ENCODE assay signal across 18 cellular contexts in genomic region chr1:109482242-109482641, GRCh38. TPM values are rescaled to one million over a fixed set of nuclear protein-coding genes. Genes with fewer than 3 reads are reported as not detected.
DNase-seq lines count a peak whose midpoint lies in the region; ATAC-seq and TF ChIP-seq lines count a peak whose summit lies in the region.
"Had no signal": no experiment of that assay in that cellular context is flagged by ENCODE, and none has a peak within 500 bp of the region (broad histone marks: within the 10 kb centered on the region; RNA-seq: fewer than 3 reads in every experiment).

No MANE protein-coding gene starts in this region.

- H3K4me3 ChIP-seq in CD8-positive, alpha-beta T cell (ENCODE audit: low read depth, low read length) = no peak overlapping the region
- H3K4me3 ChIP-seq: SJSA1 had no signal

- peak; percentile 55 for DNase-seq in NCI-H2171 treated with DMSO at 0.1 percent for 48 hours (lab: John Stamatoyannopoulos, UW)
- no peak for DNase-seq in NCI-H2171 (lab: John Stamatoyannopoulos, UW)
- no peak for DNase-seq in CD8-positive, alpha-beta T cell
- no peak for DNase-seq in natural killer cell
- no peak for DNase-seq in OCI-M1 (lab: John Stamatoyannopoulos, UW)
- no peak for DNase-seq in NCI-H2081 (lab: John Stamatoyannopoulos, UW)
- DNase-seq: effector CD4-positive, alpha-beta T cell; GF-D8; heart right ventricle; NCI-H1930; stimulated activated CD4-positive, alpha-beta T cell treated with anti-CD3 and anti-CD28 coated beads, Interleukin-4, amount 100 ng/mL, for 24 hours had no signal

- POLR2A ChIA-PET in CD8-positive, alpha-beta T cell (lab: Charles Lee) = interaction anchor here (0.7 to 4.1 kb wide), 3 partner anchors 10 to 66 kb away, joined by 3 to 30 read pairs (median 22); partner anchors contain the start of genes GNAI3 and PSMA5

- CTCF ChIA-PET in CD8-positive, alpha-beta T cell (lab: Charles Lee) = interaction anchor here (24.9 to 43.6 kb wide), 2 partner anchors 23 to 52 kb away, joined by 681 to 1903 read pairs; partner anchors contain the start of genes AMIGO1, CYB561D1 and GPR61

- peaks cover 22% of the 10 kb centered on the region for H3K4me1 ChIP-seq in CD8-positive, alpha-beta T cell (ENCODE audit: insufficient read depth, low read length)

- no peak for TF ChIP-seq CTCF in CD8-positive, alpha-beta T cell (IDR thresholded peaks at IDR 0.05)
- TF ChIP-seq CTCF in natural killer cell (IDR thresholded peaks at IDR 0.05) = no peak

- H3K36me3 Mint-ChIP-seq in CD8-positive, alpha-beta T cell = peaks cover 14% of the 10 kb centered on the region
- H3K36me3 Mint-ChIP-seq in activated T-helper 17 cell treated with anti-CD3 and anti-CD28 coated beads, Interleukin-2, amount 50 U/mL, for 72 hours (ENCODE audit: low read depth) = peaks cover 10% of the 10 kb centered on the region
- no peaks in the 10 kb centered on the region for H3K36me3 Mint-ChIP-seq in natural killer cell

- peak overlapping the region; percentile 9 for H3K4me3 Mint-ChIP-seq in CD8-positive, alpha-beta T cell
- H3K4me3 Mint-ChIP-seq in activated T-helper 17 cell treated with anti-CD3 and anti-CD28 coated beads, Interleukin-2, amount 50 U/mL, for 72 hours = peak overlapping the region; percentile 91
- H3K4me3 Mint-ChIP-seq in natural killer cell = peak overlapping the region; percentile 93

- H3K27ac Mint-ChIP-seq in CD8-positive, alpha-beta T cell = no peak overlapping the region
- peak overlapping the region; percentile 92 for H3K27ac Mint-ChIP-seq in activated T-helper 17 cell treated with anti-CD3 and anti-CD28 coated beads, Interleukin-2, amount 50 U/mL, for 72 hours
- H3K27ac Mint-ChIP-seq in natural killer cell = peak overlapping the region in 1 of 2 donors; percentile 83
- H3K27ac Mint-ChIP-seq: progenitor cell of endocrine pancreas had no signal

- H3K36me3 ChIP-seq in CD8-positive, alpha-beta T cell (ENCODE audit: insufficient read depth, low read length) = no peaks in the 10 kb centered on the region
- H3K36me3 ChIP-seq: suprapubic skin had no signal

- ATAC-seq in CD8-positive, alpha-beta T cell = no peak
- ATAC-seq in activated T-helper 17 cell treated with anti-CD3 and anti-CD28 coated beads, Interleukin-2, amount 50 U/mL, for 72 hours (replicated peaks) = no peak
- ATAC-seq in natural killer cell (no peak), HG03521 (IDR thresholded peaks at IDR 0.05; ENCODE audit: unreplicated experiment) (no peak)

- H3K9me3 Mint-ChIP-seq in CD8-positive, alpha-beta T cell = no peaks in the 10 kb centered on the region
- no peaks in the 10 kb centered on the region for H3K9me3 Mint-ChIP-seq in activated T-helper 17 cell treated with anti-CD3 and anti-CD28 coated beads, Interleukin-2, amount 50 U/mL, for 72 hours
- no peaks in the 10 kb centered on the region for H3K9me3 Mint-ChIP-seq in natural killer cell

- no peaks in the 10 kb centered on the region for H3K9me3 ChIP-seq in CD8-positive, alpha-beta T cell (ENCODE audit: low read length)
- H3K9me3 ChIP-seq: heart right ventricle, SJSA1, suprapubic skin had no signal

- no peaks in the 10 kb centered on the region for H3K27me3 ChIP-seq in CD8-positive, alpha-beta T cell (ENCODE audit: insufficient read depth, low read length)

- no peak overlapping the region for H3K27ac ChIP-seq in CD8-positive, alpha-beta T cell (ENCODE audit: low read depth, low read length)
- H3K27ac ChIP-seq: 22Rv1, SJSA1, suprapubic skin had no signal

- H3K4me1 Mint-ChIP-seq in CD8-positive, alpha-beta T cell (ENCODE audit: low read depth) = peaks cover 36% of the 10 kb centered on the region
- H3K4me1 Mint-ChIP-seq in activated T-helper 17 cell treated with anti-CD3 and anti-CD28 coated beads, Interleukin-2, amount 50 U/mL, for 72 hours = peaks cover 29% of the 10 kb centered on the region
- peaks cover 22 to 24% of the 10 kb centered on the region in 2 donors for H3K4me1 Mint-ChIP-seq in natural killer cell

- intact Hi-C loops in CD8-positive, alpha-beta T cell (cut with DNase I, micrococcal nuclease) = loop anchor here (2.0 to 5.0 kb wide), 8 partner anchors 199 to 790 kb away; partner anchors contain the start of genes PSRC1 (in 2 of the 2), ELAPOR1 (in 1 of the 2), GSTM3 (in 1 of the 2) and KCNC4 (in 1 of the 2)
- intact Hi-C loops in natural killer cell (cut with micrococcal nuclease) = loop anchor here (5.0 kb wide), 1 partner anchor 235 kb away; the partner anchor contains the start of gene CELSR2

- H3K27me3 Mint-ChIP-seq in CD8-positive, alpha-beta T cell (ENCODE audit: low read depth) = peaks cover 15% of the 10 kb centered on the region
- no peaks in the 10 kb centered on the region for H3K27me3 Mint-ChIP-seq in activated T-helper 17 cell treated with anti-CD3 and anti-CD28 coated beads, Interleukin-2, amount 50 U/mL, for 72 hours
- peaks cover 23 to 28% of the 10 kb centered on the region in 2 donors for H3K27me3 Mint-ChIP-seq in natural killer cell (ENCODE audit: low read depth in 2 of 2)

RNA-seq across cellular contexts. Expression of gene ATXN7L2, which starts 1.5 kb away (rescaled TPM):
- total RNA-seq in CD8-positive, alpha-beta T cell = 10 to 100 TPM; 16.8 to 19.4 TPM
- 10 to 100 TPM; 14.5 to 15.3 TPM for total RNA-seq in activated T-helper 17 cell treated with anti-CD3 and anti-CD28 coated beads, Interleukin-2, amount 50 U/mL, for 72 hours
- total RNA-seq in natural killer cell = 10 to 100 TPM; 16.4 to 18.5 (median 18.3) TPM

RNA-seq across cellular contexts. Expression of gene CYB561D1, which starts 11.7 kb away (rescaled TPM):
- total RNA-seq in CD8-positive, alpha-beta T cell = 10 to 100 TPM; 10.2 to 12.3 TPM
- total RNA-seq in activated T-helper 17 cell treated with anti-CD3 and anti-CD28 coated beads, Interleukin-2, amount 50 U/mL, for 72 hours = 10 to 100 TPM in 1 of 2 donors, 1 to 10 TPM in 1; 7.6 to 19.2 TPM
- 10 to 100 TPM; 21.1 to 36.0 (median 34.7) TPM for total RNA-seq in natural killer cell

RNA-seq across cellular contexts. Expression of gene SYPL2, which starts 15.9 kb away (rescaled TPM):
- total RNA-seq in CD8-positive, alpha-beta T cell = not detected
- total RNA-seq in activated T-helper 17 cell treated with anti-CD3 and anti-CD28 coated beads, Interleukin-2, amount 50 U/mL, for 72 hours = not detected
- total RNA-seq in natural killer cell = not detected
- total RNA-seq: smooth muscle cell had no signal

RNA-seq across cellular contexts. Expression of gene AMIGO1, which starts 27.3 kb away (rescaled TPM):
- total RNA-seq in CD8-positive, alpha-beta T cell = 1 to 10 TPM; 8.6 to 9.6 TPM
- 1 to 10 TPM; 1.1 to 1.2 TPM for total RNA-seq in activated T-helper 17 cell treated with anti-CD3 and anti-CD28 coated beads, Interleukin-2, amount 50 U/mL, for 72 hours
- total RNA-seq in natural killer cell = 10 to 100 TPM in 1 of 3 donors, 1 to 10 TPM in 2; 5.0 to 10.7 (median 7.8) TPM

RNA-seq across cellular contexts. Expression of gene PSMA5, which starts 56.0 kb away (rescaled TPM):
- 10 to 100 TPM; 30.9 to 32.6 TPM for total RNA-seq in CD8-positive, alpha-beta T cell
- 100 to 1,000 TPM; 106 to 198 TPM for total RNA-seq in activated T-helper 17 cell treated with anti-CD3 and anti-CD28 coated beads, Interleukin-2, amount 50 U/mL, for 72 hours
- total RNA-seq in natural killer cell = 10 to 100 TPM; 54.7 to 76.0 (median 59.6) TPM

Comparison
In these comparisons a context has a peak if more than half of its experiments do, and no peak if none do; other contexts are left out.
1. H3K4me3 Mint-ChIP-seq: peak in every context shown above with its lines; median percentile 93 in natural killer cell; 91 in activated T-helper 17 cell treated with anti-CD3 and anti-CD28 coated beads, Interleukin-2, amount 50 U/mL, for 72 hours; 9 in CD8-positive, alpha-beta T cell.